In the genomic region with DNA sequence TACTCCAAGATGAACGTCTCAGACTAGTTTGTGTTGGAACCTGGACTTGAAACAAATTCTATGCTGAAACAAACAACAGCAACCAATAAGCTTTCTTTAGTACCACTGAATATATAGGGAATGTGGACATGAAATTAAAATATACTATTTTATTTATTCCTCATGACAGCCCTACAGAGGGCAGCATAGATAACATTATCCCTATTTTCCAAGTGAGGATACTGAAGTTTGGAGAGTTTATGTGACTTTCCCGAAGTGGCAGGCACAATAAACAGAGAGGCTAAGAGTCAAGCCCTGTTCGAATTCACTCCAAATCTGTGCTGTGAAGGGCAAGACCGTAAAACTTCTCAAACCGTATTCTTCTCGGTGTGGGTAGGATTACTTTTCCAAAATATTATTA, we compare ENCODE assay signal across 11 cellular contexts.
DNase-seq lines count a peak whose midpoint lies in the region; ATAC-seq and TF ChIP-seq lines count a peak whose summit lies in the region.
"Had no signal": no experiment of that assay in that cellular context is flagged by ENCODE, and none has a peak within 500 bp of the region (broad histone marks: within the 10 kb centered on the region; RNA-seq: fewer than 3 reads in every experiment).

No MANE protein-coding gene starts in this region.

- H3K27ac ChIP-seq in GM23248 = no peak overlapping the region
- H3K27ac ChIP-seq in SK-N-SH (ENCODE audit: low read depth in 2 of 2, low read length in 1 of 2) = no peak overlapping the region
- no peak overlapping the region for H3K27ac ChIP-seq in thoracic aorta
- H3K27ac ChIP-seq: SJCRH30 had no signal

- H3K4me3 ChIP-seq in GM23248 = no peak overlapping the region
- no peak overlapping the region for H3K4me3 ChIP-seq in SK-N-SH (ENCODE audit: low read depth in 2 of 2, low read length in 1 of 2)
- H3K4me3 ChIP-seq in thoracic aorta = no peak overlapping the region
- H3K4me3 ChIP-seq: SJCRH30 had no signal

- CTCF ChIA-PET in SK-N-SH (lab: Yijun Ruan, JAX) = interaction anchor here (0.8 to 1.6 kb wide), 3 partner anchors 45 to 529 kb away, joined by 3 to 4 read pairs (median 3); no protein-coding TSS in a partner anchor

- no peaks in the 10 kb centered on the region for H3K36me3 ChIP-seq in GM23248 (ENCODE audit: low read depth)
- no peaks in the 10 kb centered on the region for H3K36me3 ChIP-seq in SK-N-SH (replicated peaks in 1 of 2; ENCODE audit: control insufficient read depth in 1 of 2, insufficient read depth in 2 of 2, low read length in 1 of 2)
- no peaks in the 10 kb centered on the region for H3K36me3 ChIP-seq in thoracic aorta
- H3K36me3 ChIP-seq: SJCRH30 had no signal

- H3F3A ChIP-seq in GM23248 (ENCODE audit: insufficient read depth) = no peaks in the 10 kb centered on the region
- H3F3A ChIP-seq in SK-N-SH (replicated peaks; ENCODE audit: insufficient read depth) = no peaks in the 10 kb centered on the region

- ATAC-seq in thoracic aorta (ENCODE audit: insufficient number of reproducible peaks, low FRiP score, low read depth) = no peak
- ATAC-seq: activated CD8-positive, alpha-beta T cell treated with anti-CD3 and anti-CD28 coated beads for 36 hours; stimulated activated naive CD8-positive, alpha-beta T cell treated with anti-CD3 and anti-CD28 coated beads, Interleukin-15, Interleukin-2, amounts not matched to agents 100 U/mL and 50 U/mL, for 24 hours had no signal

- H4K20me1 ChIP-seq in GM23248 (ENCODE audit: insufficient read depth) = no peaks in the 10 kb centered on the region
- H4K20me1 ChIP-seq in SK-N-SH (ENCODE audit: insufficient read depth) = no peaks in the 10 kb centered on the region

- H3K27me3 ChIP-seq in GM23248 (replicated peaks; ENCODE audit: insufficient read depth) (no peaks in the 10 kb centered on the region), SK-N-SH (ENCODE audit: insufficient read depth) (no peaks in the 10 kb centered on the region), thoracic aorta (replicated peaks; ENCODE audit: insufficient read depth) (no peaks in the 10 kb centered on the region)
- H3K27me3 ChIP-seq: SJCRH30 had no signal

- H3K9ac ChIP-seq in GM23248 (no peak overlapping the region), SK-N-SH (no peak overlapping the region)

- POLR2A ChIA-PET in SK-N-SH (lab: Yijun Ruan, JAX) = no interaction called here

- H2AFZ ChIP-seq in GM23248 (no peak overlapping the region), SK-N-SH (ENCODE audit: low read depth) (no peak overlapping the region)

- TF ChIP-seq CTCF in SK-N-SH (IDR thresholded peaks at IDR 0.05) (peak; percentile 54), thoracic aorta (IDR thresholded peaks at IDR 0.05) (peak; percentile 45)

- 6% methylated on average over 6 of the region's 6 CpGs for WGBS in GM23248 (ENCODE audit: low coverage in 1 of 2, low lambda C conversion rate in 2 of 2, missing lambda C conversion rate in 2 of 2), 2 experiments
- 43% methylated on average over 6 of the region's 6 CpGs for WGBS in SK-N-SH (ENCODE audit: low lambda C conversion rate)

- no peaks in the 10 kb centered on the region for H3K4me1 ChIP-seq in GM23248 (ENCODE audit: insufficient read depth)
- peaks cover 0 to 3% of the 10 kb centered on the region in 2 experiments; a peak in 2 of 4 replicates for H3K4me1 ChIP-seq in SK-N-SH (ENCODE audit: control insufficient read depth in 1 of 2, insufficient read depth in 2 of 2, low read depth in 1 of 2, low read length in 1 of 2)
- peaks cover 0 to 7% of the 10 kb centered on the region in 2 donors for H3K4me1 ChIP-seq in thoracic aorta (ENCODE audit: control insufficient read depth in 1 of 2, low read depth in 2 of 2)
- H3K4me1 ChIP-seq: SJCRH30 had no signal

- in situ Hi-C loops in GM23248 (cut with MboI) = no loop called here
- in situ Hi-C loops in G401 (cut with HindIII; ENCODE audit: low sequenced_read_pairs) = no loop called here

- TF ChIP-seq RAD21 in SK-N-SH (IDR thresholded peaks at IDR 0.05; ENCODE audit: low read length) = peak; percentile 60

- DNase-seq in GM23248 (peak; percentile 39), SK-N-SH (no peak), glomerular visceral epithelial cell (ENCODE audit: extremely low spot score) (peak; percentile 10), thoracic aorta (ENCODE audit: low spot score) (no peak), epidermal melanocyte (ENCODE audit: insufficient read length, low spot score) (no peak), islet precursor cell (no peak), G401 (ENCODE audit: low spot score) (no peak)
- DNase-seq: activated CD8-positive, alpha-beta T cell treated with anti-CD3 and anti-CD28 coated beads for 36 hours; NCI-H2227 treated with DMSO at 0.1 percent for 48 hours; stimulated activated naive CD8-positive, alpha-beta T cell treated with anti-CD3 and anti-CD28 coated beads, Interleukin-15, Interleukin-2, amounts not matched to agents 100 U/mL and 50 U/mL, for 24 hours had no signal

- H3K4me2 ChIP-seq in GM23248 (ENCODE audit: unreplicated experiment) (no peak overlapping the region), SK-N-SH (no peak overlapping the region)

- H3K9me3 ChIP-seq in GM23248 (ENCODE audit: low read depth) (no peaks in the 10 kb centered on the region), SK-N-SH (no peaks in the 10 kb centered on the region), thoracic aorta (no peaks in the 10 kb centered on the region)
- H3K9me3 ChIP-seq: SJCRH30 had no signal

- TF ChIP-seq EP300 in SK-N-SH (IDR thresholded peaks at IDR 0.05; ENCODE audit: borderline replicate concordance in 1 of 2, low read depth in 1 of 2, low read length in 1 of 2) = no peak

- H3K9me2 ChIP-seq in GM23248 (ENCODE audit: insufficient read depth) (no peaks in the 10 kb centered on the region), SK-N-SH (no peaks in the 10 kb centered on the region)

- H3K79me2 ChIP-seq in GM23248 (ENCODE audit: insufficient read depth) (no peaks in the 10 kb centered on the region), SK-N-SH (ENCODE audit: insufficient read depth) (no peaks in the 10 kb centered on the region)

TF ChIP-seq in SK-N-SH, 30 proteins besides CTCF, POLR2A, EP300 and RAD21:
- TF ChIP-seq SMC3 (IDR thresholded peaks at IDR 0.05; ENCODE audit: low read depth, low read length) = peak; percentile 32
- 0 out of 2 replicates have a peak, but pooled peaks have one; percentile 7 for TF ChIP-seq RCOR1 (IDR thresholded peaks at IDR 0.05; ENCODE audit: low read length)
- no peak for TF ChIP-seq TCF12 (IDR thresholded peaks at IDR 0.05)

Comparison
In these comparisons a context has a peak if more than half of its experiments do, and no peak if none do; other contexts are left out.
1. DNase-seq: peak in GM23248 (single experiment) and glomerular visceral epithelial cell (single experiment); none in SK-N-SH (single experiment), thoracic aorta (single experiment), epidermal melanocyte (single experiment), islet precursor cell (single experiment) and G401 (single experiment).